11 cellular contexts compared by ENCODE assay signal in genomic region chr2:130373808-130374365, GRCh38. TPM values are rescaled to one million over a fixed set of nuclear protein-coding genes. Genes with fewer than 3 reads are reported as not detected.
DNase-seq lines count a peak whose midpoint lies in the region; ATAC-seq and TF ChIP-seq lines count a peak whose summit lies in the region.
"Had no signal": no experiment of that assay in that cellular context is flagged by ENCODE, and none has a peak within 500 bp of the region (broad histone marks: within the 10 kb centered on the region; RNA-seq: fewer than 3 reads in every experiment).

No MANE protein-coding gene starts in this region.

- DNase-seq in activated CD4-positive, alpha-beta T cell treated with anti-CD3 and anti-CD28 coated beads, Interleukin-2, amount 10 ng/mL, durations not matched to agents 7 days and 5 days: no peak
- no peak for DNase-seq in activated CD4-positive, alpha-beta T cell treated with anti-CD3 and anti-CD28 coated beads for 48 hours
- no peak for DNase-seq in T-cell
- DNase-seq in fibroblast of lung (ENCODE audit: low read depth in 2 of 2): no peak
- peak; percentile 78 for DNase-seq in spleen
- no peak for DNase-seq in amniotic stem cell (lab: John Stamatoyannopoulos, UW)
- DNase-seq: effector CD4-positive, alpha-beta T cell; NCI-H187 treated with DMSO at 0.1 percent for 48 hours had no signal

- H3K27ac Mint-ChIP-seq in activated CD4-positive, alpha-beta T cell treated with anti-CD3 and anti-CD28 coated beads, Interleukin-2, amount 10 ng/mL, durations not matched to agents 7 days and 5 days: peak overlapping the region; percentile 83
- H3K27ac Mint-ChIP-seq in T-cell: peak overlapping the region; percentile 80 to 88

- H3K4me3 ChIP-seq in fibroblast of lung (replicated peaks in 1 of 4; ENCODE audit: control extremely low read depth in 1 of 4, insufficient read depth in 1 of 4, low read depth in 3 of 4, low read length in 4 of 4) (peak overlapping the region in 3 of 4 experiments; percentile 86 to 98 (median 93)), spleen (peak overlapping the region in 6 of 8 donors; percentile 98 to 100 (median 100))
- H3K4me3 ChIP-seq: SK-N-MC had no signal

- H3K27me3 Mint-ChIP-seq in activated CD4-positive, alpha-beta T cell treated with anti-CD3 and anti-CD28 coated beads, Interleukin-2, amount 10 ng/mL, durations not matched to agents 7 days and 5 days: no peaks in the 10 kb centered on the region
- no peaks in the 10 kb centered on the region for H3K27me3 Mint-ChIP-seq in T-cell

- intact Hi-C loops in spleen (cut with DNase I; ENCODE audit: low total_unique reads): no loop called here

- peak overlapping the region; percentile 71 for H3K4me2 ChIP-seq in fibroblast of lung (ENCODE audit: extremely low read depth, insufficient read depth, low read length)

- no peak overlapping the region for H2AFZ ChIP-seq in fibroblast of lung (ENCODE audit: low read length)

- H3K9ac ChIP-seq in fibroblast of lung (ENCODE audit: insufficient read depth, low read length): no peak overlapping the region

- H3K27me3 ChIP-seq in fibroblast of lung (ENCODE audit: control insufficient read depth, insufficient read depth, low read length) (no peaks in the 10 kb centered on the region), spleen (replicated peaks in 1 of 7) (no peaks in the 10 kb centered on the region)

- no peak for TF ChIP-seq POLR2A in spleen (IDR thresholded peaks at IDR 0.05)

- POLR2A ChIA-PET in activated CD4-positive, alpha-beta T cell treated with anti-CD3 and anti-CD28 coated beads, Interleukin-2, amount 10 ng/mL, durations not matched to agents 7 days and 5 days (lab: Charles Lee): interaction anchor here (0.5 to 1.9 kb wide), 2 partner anchors 11 to 31 kb away, joined by 3 to 10 read pairs; partner anchors contain the start of gene IMP4
- POLR2A ChIA-PET in T-cell (lab: Charles Lee): no interaction called here

- no peaks in the 10 kb centered on the region for H3K9me3 ChIP-seq in fibroblast of lung (ENCODE audit: control insufficient read depth, insufficient read depth, low read depth, low read length)
- no peaks in the 10 kb centered on the region for H3K9me3 ChIP-seq in spleen

- no peaks in the 10 kb centered on the region for H4K20me1 ChIP-seq in fibroblast of lung (ENCODE audit: control insufficient read depth, extremely low read depth, insufficient read depth, low read length)

- H3K27ac ChIP-seq in fibroblast of lung (ENCODE audit: insufficient read depth, low read length) (no peak overlapping the region), spleen (peak overlapping the region in 5 of 8 donors; percentile 55 to 98 (median 95))
- H3K27ac ChIP-seq: SK-N-MC had no signal

- CTCF ChIA-PET in activated CD4-positive, alpha-beta T cell treated with anti-CD3 and anti-CD28 coated beads, Interleukin-2, amount 10 ng/mL, durations not matched to agents 7 days and 5 days (lab: Charles Lee): interaction anchor here (0.6 to 2.6 kb wide), 9 partner anchors 10 to 208 kb away, joined by 3 to 20 read pairs (median 4); partner anchors contain the start of genes IMP4 and PTPN18
- CTCF ChIA-PET in T-cell (lab: Charles Lee): interaction anchor here (0.6 to 1.8 kb wide), 4 partner anchors 9 to 31 kb away, joined by 3 to 8 read pairs (median 4); partner anchors contain the start of genes IMP4 (in 1 of the 2) and PTPN18 (in 1 of the 2)

- peak overlapping the region; percentile 86 for H3K4me3 Mint-ChIP-seq in activated CD4-positive, alpha-beta T cell treated with anti-CD3 and anti-CD28 coated beads, Interleukin-2, amount 10 ng/mL, durations not matched to agents 7 days and 5 days
- peak overlapping the region; percentile 7 to 91 (median 89) for H3K4me3 Mint-ChIP-seq in T-cell

- H3K36me3 ChIP-seq in fibroblast of lung (ENCODE audit: control insufficient read depth, insufficient read depth, low read length) (peaks cover 7% of the 10 kb centered on the region), spleen (peaks cover 0 to 72% (median 15%) of the 10 kb centered on the region in 6 donors)

- peaks cover 15% of the 10 kb centered on the region for H3K4me1 ChIP-seq in fibroblast of lung (ENCODE audit: control insufficient read depth, extremely low read depth, insufficient read depth, low read length)
- peaks cover 25 to 100% (median 84%) of the 10 kb centered on the region in 6 donors for H3K4me1 ChIP-seq in spleen

- ATAC-seq in T-cell (replicated peaks in 1 of 4) (no peak), GM18870 (IDR thresholded peaks at IDR 0.05; ENCODE audit: unreplicated experiment) (no peak), HG03045 (IDR thresholded peaks at IDR 0.05; ENCODE audit: unreplicated experiment) (no peak)

- 91 to 97% (median 95%) methylated on average over 2 to 3 of the region's 3 CpGs for WGBS in spleen, 5 donors

- H3K36me3 Mint-ChIP-seq in activated CD4-positive, alpha-beta T cell treated with anti-CD3 and anti-CD28 coated beads, Interleukin-2, amount 10 ng/mL, durations not matched to agents 7 days and 5 days (ENCODE audit: low read depth): peaks cover 59% of the 10 kb centered on the region
- H3K36me3 Mint-ChIP-seq in T-cell: peaks cover 24% of the 10 kb centered on the region

- H3K79me2 ChIP-seq in fibroblast of lung (ENCODE audit: control insufficient read depth, insufficient read depth, low read length): peaks cover 26% of the 10 kb centered on the region

- H3K4me1 Mint-ChIP-seq in activated CD4-positive, alpha-beta T cell treated with anti-CD3 and anti-CD28 coated beads, Interleukin-2, amount 10 ng/mL, durations not matched to agents 7 days and 5 days: peaks cover 80% of the 10 kb centered on the region
- H3K4me1 Mint-ChIP-seq in T-cell: peaks cover 78 to 81% (median 79%) of the 10 kb centered on the region in 3 donors

- TF ChIP-seq CTCF in fibroblast of lung (conservative IDR thresholded peaks at IDR 0.05 in 1 of 2, IDR thresholded peaks at IDR 0.05 in 1 of 2; ENCODE audit: low read depth in 1 of 2, low read length in 2 of 2): no peak
- TF ChIP-seq CTCF in spleen (IDR thresholded peaks at IDR 0.05 in 8 of 11, conservative IDR thresholded peaks at IDR 0.05 in 3 of 11): no peak

- no peaks in the 10 kb centered on the region for H3K9me3 Mint-ChIP-seq in activated CD4-positive, alpha-beta T cell treated with anti-CD3 and anti-CD28 coated beads, Interleukin-2, amount 10 ng/mL, durations not matched to agents 7 days and 5 days
- H3K9me3 Mint-ChIP-seq in T-cell: no peaks in the 10 kb centered on the region

RNA-seq across cellular contexts. Expression of gene PTPN18, which starts 18.0 kb away (rescaled TPM):
- 10 to 100 TPM; 88.2 to 89.2 TPM for total RNA-seq in activated CD4-positive, alpha-beta T cell treated with anti-CD3 and anti-CD28 coated beads, Interleukin-2, amount 10 ng/mL, durations not matched to agents 7 days and 5 days
- total RNA-seq in T-cell (10 to 100 TPM; 42.3 to 67.6 (median 58.2) TPM), fibroblast of lung (8.0 and 9.6 TPM in 2 replicates), spleen (100 to 1,000 TPM in 6 of 7 donors, 10 to 100 TPM in 1; 79.5 to 132 (median 109) TPM)
- polyA plus RNA-seq in fibroblast of lung (18.1 and 23.0 TPM in 2 replicates), spleen (100 to 1,000 TPM in 1 of 3 donors, 10 to 100 TPM in 2; 75.9 to 129 (median 98.2) TPM)
- polyA plus RNA-seq in fibroblast of lung (2012): 15.2 and 16.0 TPM in 2 replicates
- polyA minus RNA-seq in fibroblast of lung (ENCODE audit: low replicate concordance): 9.4 and 65.4 TPM in 2 replicates

RNA-seq across cellular contexts. Expression of gene IMP4, which starts 31.2 kb away (rescaled TPM):
- 10 to 100 TPM; 71.1 to 75.2 TPM for total RNA-seq in activated CD4-positive, alpha-beta T cell treated with anti-CD3 and anti-CD28 coated beads, Interleukin-2, amount 10 ng/mL, durations not matched to agents 7 days and 5 days
- 10 to 100 TPM; 70.7 to 93.7 (median 86.9) TPM for total RNA-seq in T-cell
- 50.1 and 58.0 TPM in 2 replicates for total RNA-seq in fibroblast of lung
- 46.3 and 67.6 TPM in 2 replicates for polyA plus RNA-seq in fibroblast of lung
- 68.1 and 109 TPM in 2 replicates for polyA plus RNA-seq in fibroblast of lung (2012)
- 102 and 154 TPM in 2 replicates for polyA minus RNA-seq in fibroblast of lung (ENCODE audit: low replicate concordance)
- total RNA-seq in spleen: 10 to 100 TPM; 50.2 to 82.0 (median 63.4) TPM
- 10 to 100 TPM; 77.4 to 85.0 (median 82.5) TPM for polyA plus RNA-seq in spleen
